In the genomic region with DNA sequence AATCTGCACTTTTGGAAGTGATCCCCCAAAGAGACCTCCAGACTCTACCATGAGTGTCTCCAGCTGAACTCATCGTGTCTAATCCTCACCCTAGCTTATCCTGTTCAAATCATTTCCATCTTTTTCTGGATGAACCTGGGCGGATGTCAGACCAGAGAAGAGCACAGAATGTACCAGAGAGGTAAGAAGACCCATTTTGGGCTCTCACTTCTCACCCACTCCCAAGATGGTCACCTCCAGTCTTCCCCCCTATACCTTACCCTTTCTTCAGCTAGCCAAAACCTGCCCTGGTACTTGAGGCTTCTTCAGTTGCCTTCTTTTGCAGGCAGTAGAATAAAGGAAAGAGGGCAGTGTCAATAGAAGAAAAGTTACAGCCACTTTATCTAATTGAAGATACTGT, we compare ENCODE assay signal across 1 cellular context.
TF ChIP-seq lines count a peak whose summit lies in the region.

No MANE protein-coding gene starts in this region.

TF ChIP-seq in WTC11, 78 proteins besides CTCF, POLR2A, EP300 and RAD21 (continued from another document):
- TF ChIP-seq EMX1 (CRISPR knock-in tag; IDR thresholded peaks at IDR 0.05) (no peak), SMAD4 (CRISPR knock-in tag; IDR thresholded peaks at IDR 0.05) (no peak)
